Comparison of ENCODE assay signal across 1 cellular context in genomic region chr10:5538446-5538845, GRCh38.
TF ChIP-seq lines count a peak whose summit lies in the region.

No MANE protein-coding gene starts in this region.

TF ChIP-seq in IMR-90, 13 proteins besides CTCF, POLR2A, EP300 and RAD21:
- TF ChIP-seq, protein P1, sequence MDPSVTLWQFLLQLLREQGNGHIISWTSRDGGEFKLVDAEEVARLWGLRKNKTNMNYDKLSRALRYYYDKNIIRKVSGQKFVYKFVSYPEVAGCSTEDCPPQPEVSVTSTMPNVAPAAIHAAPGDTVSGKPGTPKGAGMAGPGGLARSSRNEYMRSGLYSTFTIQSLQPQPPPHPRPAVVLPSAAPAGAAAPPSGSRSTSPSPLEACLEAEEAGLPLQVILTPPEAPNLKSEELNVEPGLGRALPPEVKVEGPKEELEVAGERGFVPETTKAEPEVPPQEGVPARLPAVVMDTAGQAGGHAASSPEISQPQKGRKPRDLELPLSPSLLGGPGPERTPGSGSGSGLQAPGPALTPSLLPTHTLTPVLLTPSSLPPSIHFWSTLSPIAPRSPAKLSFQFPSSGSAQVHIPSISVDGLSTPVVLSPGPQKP (IDR thresholded peaks at IDR 0.05; ENCODE audit: borderline replicate concordance, low read depth, low read length) = no peak
- TF ChIP-seq MAZ (IDR thresholded peaks at IDR 0.05; ENCODE audit: borderline replicate concordance, low read depth, low read length) (no peak), RFX5 (IDR thresholded peaks at IDR 0.05; ENCODE audit: low read depth, low read length) (no peak), FOS (IDR thresholded peaks at IDR 0.05; ENCODE audit: low read depth, low read length) (no peak), MAFK (IDR thresholded peaks at IDR 0.05; ENCODE audit: low read depth, low read length) (no peak), NFE2L2 (IDR thresholded peaks at IDR 0.05; ENCODE audit: low read depth, low read length) (no peak), USF2 (IDR thresholded peaks at IDR 0.05; ENCODE audit: low read depth, low read length) (no peak), CEBPB (IDR thresholded peaks at IDR 0.05; ENCODE audit: low read depth, low read length) (no peak), CHD1 (IDR thresholded peaks at IDR 0.05; ENCODE audit: low read depth, low read length) (no peak), BHLHE40 (IDR thresholded peaks at IDR 0.05; ENCODE audit: low read depth, low read length) (no peak), MXI1 (IDR thresholded peaks at IDR 0.05; ENCODE audit: borderline replicate concordance, low read depth, low read length) (no peak), RCOR1 (IDR thresholded peaks at IDR 0.05; ENCODE audit: insufficient replicate concordance, low read length) (no peak), SMC3 (IDR thresholded peaks at IDR 0.05; ENCODE audit: low read depth, low read length) (no peak)
